Comparison of ENCODE assay signal across 31 cellular contexts in the genomic region with DNA sequence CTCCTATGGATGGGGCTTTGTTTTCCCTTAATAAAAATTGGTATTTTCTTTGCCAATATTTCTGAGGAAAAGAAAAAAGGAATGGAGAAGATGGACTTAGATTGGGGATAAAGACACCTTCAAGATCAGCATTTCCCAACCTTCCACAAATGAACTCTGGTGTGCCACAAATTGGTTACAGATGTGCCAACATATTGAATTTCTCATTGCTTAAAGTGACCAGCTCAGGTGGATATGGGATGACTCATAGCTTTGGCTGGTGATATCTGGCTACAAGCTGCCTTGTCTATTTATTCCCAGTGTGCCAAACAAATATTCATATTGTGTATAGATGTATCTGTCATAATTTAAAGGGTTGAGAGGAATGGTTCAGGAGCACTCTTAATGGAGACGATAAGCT. TPM values are rescaled to one million over a fixed set of nuclear protein-coding genes. Genes with fewer than 3 reads are reported as not detected.
DNase-seq lines count a peak whose midpoint lies in the region; ATAC-seq and TF ChIP-seq lines count a peak whose summit lies in the region.
"Had no signal": no experiment of that assay in that cellular context is flagged by ENCODE, and none has a peak within 500 bp of the region (broad histone marks: within the 10 kb centered on the region; RNA-seq: fewer than 3 reads in every experiment).

No MANE protein-coding gene starts in this region.

- no peaks in the 10 kb centered on the region for H3K4me1 ChIP-seq in PC-3 (ENCODE audit: insufficient read depth, low read length)
- H3K4me1 ChIP-seq: BE2C, lower lobe of right lung, prostate gland, tibial nerve had no signal

- H3K36me3 ChIP-seq in PC-3 (ENCODE audit: low read depth, low read length), result no peaks in the 10 kb centered on the region
- H3K36me3 ChIP-seq: BE2C, cardiac muscle cell, lower lobe of right lung, prostate gland, tibial nerve had no signal

- H3K4me1 Mint-ChIP-seq in activated naive CD4-positive, alpha-beta T cell treated with anti-CD3 and anti-CD28 coated beads, Interleukin-2, amount 50 U/mL, for 24 hours, result peaks cover 75% of the 10 kb centered on the region
- peaks cover 61% of the 10 kb centered on the region for H3K4me1 Mint-ChIP-seq in activated naive CD4-positive, alpha-beta T cell treated with anti-CD3 and anti-CD28 coated beads for 36 hours (ENCODE audit: low read depth)
- H3K4me1 Mint-ChIP-seq: activated B cell treated with CpG ODN at 0.5 μM for 24 hours, natural killer cell had no signal

- CTCF ChIA-PET in activated naive CD4-positive, alpha-beta T cell treated with anti-CD3 and anti-CD28 coated beads for 36 hours (lab: Charles Lee), result interaction anchor here (0.5 to 6.3 kb wide), 6 partner anchors 8 to 518 kb away, joined by 3 to 38 read pairs (median 4); no protein-coding TSS in a partner anchor
- CTCF ChIA-PET in PC-3 (lab: Charles Lee), result no interaction called here

- no peaks in the 10 kb centered on the region for H3F3A ChIP-seq in PC-3 (ENCODE audit: low read length, unreplicated experiment)

- no peak for TF ChIP-seq CTCF in PC-3 (conservative IDR thresholded peaks at IDR 0.05; ENCODE audit: low read depth, low read length)
- no peak for TF ChIP-seq CTCF in dorsolateral prefrontal cortex (IDR thresholded peaks at IDR 0.05 in 54 of 56, conservative IDR thresholded peaks at IDR 0.05 in 2 of 56; ENCODE audit: low read depth in 1 of 56, partially characterized antibody in 56 of 56)
- no peak for TF ChIP-seq CTCF in coronary artery (IDR thresholded peaks at IDR 0.05)

- H3K4me3 ChIP-seq in PC-3 (ENCODE audit: low read length) (no peak overlapping the region), dorsolateral prefrontal cortex (no peak overlapping the region), coronary artery (no peak overlapping the region)
- H3K4me3 ChIP-seq: cardiac muscle cell, lower lobe of right lung, prostate gland, tibial nerve had no signal

- DNase-seq in activated naive CD4-positive, alpha-beta T cell treated with anti-CD3 and anti-CD28 coated beads for 36 hours, result no peak
- DNase-seq in PC-3, result peak; percentile 33
- no peak for DNase-seq in dorsolateral prefrontal cortex
- no peak for DNase-seq in substantia nigra (lab: John Stamatoyannopoulos, UW)
- DNase-seq in coronary artery (ENCODE audit: low spot score), result no peak
- no peak for DNase-seq in T-helper 1 cell
- DNase-seq: activated B cell treated with CpG ODN at 0.5 μM for 24 hours; activated CD4-positive, alpha-beta T cell treated with anti-CD3 and anti-CD28 coated beads, Interleukin-2, amount 50 U/mL, for 1 hour; activated CD8-positive, alpha-beta memory T cell treated with anti-CD3 and anti-CD28 coated beads, Interleukin-2, amount 10 ng/mL, durations not matched to agents 7 days and 5 days; activated naive CD4-positive, alpha-beta T cell treated with anti-CD3 and anti-CD28 coated beads, Interleukin-2, amount 50 U/mL, for 16 hours; aorta; BE2C; cortex of kidney; DMS79 treated with DMSO at 0.1 percent for 48 hours; GOT3; kidney glomerular epithelial cell; lower lobe of right lung; natural killer cell; NCI-H1092 treated with DMSO at 0.1 percent for 48 hours; NCI-H1694 treated with DMSO at 0.1 percent for 48 hours; stimulated activated CD8-positive, alpha-beta memory T cell treated with anti-CD3 and anti-CD28 coated beads, Interleukin-4, amount 100 ng/mL, for 48 hours had no signal

- no peak overlapping the region for H2AFZ ChIP-seq in PC-3 (ENCODE audit: low read length)

- BruUV-seq in PC-3 (replicated peaks; lab: Mats Ljungman, UMichigan), result no TSS peak

- ATAC-seq in PC-3 (no peak), HG03025 (IDR thresholded peaks at IDR 0.05; ENCODE audit: low FRiP score, unreplicated experiment) (no peak)
- ATAC-seq: activated CD8-positive, alpha-beta memory T cell treated with anti-CD3 and anti-CD28 coated beads, Interleukin-2, amount 10 ng/mL, durations not matched to agents 7 days and 5 days; lower lobe of right lung; natural killer cell; sciatic nerve had no signal

- no peaks in the 10 kb centered on the region for H3K9me2 ChIP-seq in PC-3 (replicated peaks; ENCODE audit: low read length)

- no peak overlapping the region for H3K9ac ChIP-seq in PC-3 (ENCODE audit: low read length)

- no peaks in the 10 kb centered on the region for H3K9me3 ChIP-seq in PC-3 (ENCODE audit: low read length)
- H3K9me3 ChIP-seq: BE2C, prostate gland had no signal

- H3K27ac Mint-ChIP-seq in activated naive CD4-positive, alpha-beta T cell treated with anti-CD3 and anti-CD28 coated beads, Interleukin-2, amount 50 U/mL, for 24 hours, result peak overlapping the region; percentile 15
- H3K27ac Mint-ChIP-seq in activated naive CD4-positive, alpha-beta T cell treated with anti-CD3 and anti-CD28 coated beads for 36 hours, result no peak overlapping the region
- H3K27ac Mint-ChIP-seq: activated B cell treated with CpG ODN at 0.5 μM for 24 hours; activated CD8-positive, alpha-beta memory T cell treated with anti-CD3 and anti-CD28 coated beads, Interleukin-2, amount 10 ng/mL, durations not matched to agents 7 days and 5 days; natural killer cell had no signal

- H3K4me2 ChIP-seq in PC-3 (ENCODE audit: low read length), result no peak overlapping the region

- H4K20me1 ChIP-seq in PC-3 (ENCODE audit: low read length), result no peaks in the 10 kb centered on the region

- H3K27me3 Mint-ChIP-seq in activated naive CD4-positive, alpha-beta T cell treated with anti-CD3 and anti-CD28 coated beads, Interleukin-2, amount 50 U/mL, for 24 hours, result no peaks in the 10 kb centered on the region
- H3K27me3 Mint-ChIP-seq in activated naive CD4-positive, alpha-beta T cell treated with anti-CD3 and anti-CD28 coated beads for 36 hours (ENCODE audit: low read depth), result no peaks in the 10 kb centered on the region
- H3K27me3 Mint-ChIP-seq: activated B cell treated with CpG ODN at 0.5 μM for 24 hours; activated CD8-positive, alpha-beta memory T cell treated with anti-CD3 and anti-CD28 coated beads, Interleukin-2, amount 10 ng/mL, durations not matched to agents 7 days and 5 days had no signal

- H3K4me3 Mint-ChIP-seq in activated naive CD4-positive, alpha-beta T cell treated with anti-CD3 and anti-CD28 coated beads, Interleukin-2, amount 50 U/mL, for 24 hours, result no peak overlapping the region
- H3K4me3 Mint-ChIP-seq in activated naive CD4-positive, alpha-beta T cell treated with anti-CD3 and anti-CD28 coated beads for 36 hours, result no peak overlapping the region
- H3K4me3 Mint-ChIP-seq: activated B cell treated with CpG ODN at 0.5 μM for 24 hours; activated CD8-positive, alpha-beta memory T cell treated with anti-CD3 and anti-CD28 coated beads, Interleukin-2, amount 10 ng/mL, durations not matched to agents 7 days and 5 days; natural killer cell had no signal

- peaks cover 10% of the 10 kb centered on the region for H3K36me3 Mint-ChIP-seq in activated naive CD4-positive, alpha-beta T cell treated with anti-CD3 and anti-CD28 coated beads, Interleukin-2, amount 50 U/mL, for 24 hours
- H3K36me3 Mint-ChIP-seq in activated naive CD4-positive, alpha-beta T cell treated with anti-CD3 and anti-CD28 coated beads for 36 hours (ENCODE audit: low read depth), result peaks cover 12% of the 10 kb centered on the region
- H3K36me3 Mint-ChIP-seq: natural killer cell had no signal

- H3K27me3 ChIP-seq in PC-3 (ENCODE audit: low read length) (no peaks in the 10 kb centered on the region), dorsolateral prefrontal cortex (no peaks in the 10 kb centered on the region)
- H3K27me3 ChIP-seq: BE2C, cardiac muscle cell, tibial nerve had no signal

- H3K27ac ChIP-seq in PC-3 (ENCODE audit: low read length) (no peak overlapping the region), dorsolateral prefrontal cortex (peak overlapping the region in 58 of 59 donors; percentile 18 to 96 (median 90)), substantia nigra (ENCODE audit: low read depth, low read length, poor library complexity, severe bottlenecking) (peak overlapping the region; percentile 97), coronary artery (no peak overlapping the region)
- H3K27ac ChIP-seq: cardiac muscle cell, lower lobe of right lung, prostate gland, RWPE1, tibial nerve had no signal

- intact Hi-C loops in activated naive CD4-positive, alpha-beta T cell treated with anti-CD3 and anti-CD28 coated beads for 36 hours (cut with micrococcal nuclease), result no loop called here
- intact Hi-C loops in PC-3 (cut with micrococcal nuclease), result no loop called here
- intact Hi-C loops in dorsolateral prefrontal cortex (cut with DNase I), result no loop called here

- H3K9me3 Mint-ChIP-seq in activated naive CD4-positive, alpha-beta T cell treated with anti-CD3 and anti-CD28 coated beads, Interleukin-2, amount 50 U/mL, for 24 hours, result no peaks in the 10 kb centered on the region
- H3K9me3 Mint-ChIP-seq in activated naive CD4-positive, alpha-beta T cell treated with anti-CD3 and anti-CD28 coated beads for 36 hours, result peaks cover 7% of the 10 kb centered on the region
- H3K9me3 Mint-ChIP-seq: activated B cell treated with CpG ODN at 0.5 μM for 24 hours had no signal

- POLR2A ChIA-PET in PC-3 (lab: Charles Lee; ENCODE audit: unreplicated experiment), result no interaction called here

- H3K79me2 ChIP-seq in PC-3 (ENCODE audit: low read length), result no peaks in the 10 kb centered on the region

RNA-seq across cellular contexts. Expression of a gene that starts 32.5 kb away (rescaled TPM):
- 1 to 10 TPM; 7.0 to 7.4 TPM for total RNA-seq in activated naive CD4-positive, alpha-beta T cell treated with anti-CD3 and anti-CD28 coated beads for 36 hours
- not detected in 2 replicates for total RNA-seq in PC-3 (2014; rRNA removed)
- total RNA-seq in dorsolateral prefrontal cortex, result 10 to 100 TPM in 7 of 120 experiments, 1 to 10 TPM in 111, under 1 TPM in 2; 0.62 to 14.0 (median 5.6) TPM
- total RNA-seq: activated B cell treated with CpG ODN at 0.5 μM for 24 hours, cardiac muscle cell, M059J, NCI-H460, SK-MEL-5 had no signal

Comparison
In these comparisons a context has a peak if more than half of its experiments do, and no peak if none do; other contexts are left out.
1. H3K27ac ChIP-seq: peak in dorsolateral prefrontal cortex (58 of 59) and substantia nigra (single experiment); none in PC-3 (single experiment) and coronary artery (0 of 2).